In genomic region chr13:30759748-30760147, GRCh38 we compare ENCODE assay signal across 27 cellular contexts. TPM values are rescaled to one million over a fixed set of nuclear protein-coding genes. Genes with fewer than 3 reads are reported as not detected.
"Had no signal": no experiment of that assay in that cellular context is flagged by ENCODE, and none has a peak within 500 bp of the region (broad histone marks: within the 10 kb centered on the region; RNA-seq: fewer than 3 reads in every experiment).

No MANE protein-coding gene starts in this region.

- H3K27me3 Mint-ChIP-seq: brain; natural killer cell treated with Interleukin-12 subunit alpha and Interleukin-12 subunit beta and Interleukin-15 and Interleukin-18, amount 100 ng/mL, for 72 hours; stimulated activated naive CD8-positive, alpha-beta T cell treated with anti-CD3 and anti-CD28 coated beads, Interleukin-15, Interleukin-2, amounts not matched to agents 100 ng/mL and 50 ng/mL, for 24 hours had no signal

- H3K27me3 ChIP-seq: spleen, upper lobe of left lung, vagina had no signal

- H3K27ac Mint-ChIP-seq: activated T-cell treated with anti-CD3 and anti-CD28 coated beads, Interleukin-2, amount 50 U/mL, for 72 hours; brain; endodermal cell; natural killer cell treated with Interleukin-12 subunit alpha and Interleukin-12 subunit beta and Interleukin-15 and Interleukin-18, amount 100 ng/mL, for 72 hours; stimulated activated naive CD8-positive, alpha-beta T cell treated with anti-CD3 and anti-CD28 coated beads, Interleukin-15, Interleukin-2, amounts not matched to agents 100 ng/mL and 50 ng/mL, for 24 hours had no signal

- ATAC-seq: activated naive CD4-positive, alpha-beta T cell treated with anti-CD3 and anti-CD28 coated beads, Interleukin-2, amount 50 U/mL, for 72 hours; activated T-cell treated with anti-CD3 and anti-CD28 coated beads, Interleukin-2, amount 50 U/mL, for 72 hours; esophagus mucosa; mucosa of descending colon; natural killer cell treated with Interleukin-12 subunit alpha and Interleukin-12 subunit beta and Interleukin-15 and Interleukin-18, amount 100 ng/mL, for 72 hours; right cardiac atrium had no signal

- H3K4me3 ChIP-seq: left ventricle myocardium inferior, lung, mucosa of descending colon, spleen, upper lobe of left lung, vagina had no signal

- H3K9me3 Mint-ChIP-seq: activated naive CD4-positive, alpha-beta T cell treated with anti-CD3 and anti-CD28 coated beads, Interleukin-2, amount 50 U/mL, for 72 hours; activated T-cell treated with anti-CD3 and anti-CD28 coated beads, Interleukin-2, amount 50 U/mL, for 72 hours; endodermal cell; natural killer cell treated with Interleukin-12 subunit alpha and Interleukin-12 subunit beta and Interleukin-15 and Interleukin-18, amount 100 ng/mL, for 72 hours; stimulated activated naive CD8-positive, alpha-beta T cell treated with anti-CD3 and anti-CD28 coated beads, Interleukin-15, Interleukin-2, amounts not matched to agents 100 ng/mL and 50 ng/mL, for 24 hours had no signal

- H3K4me1 ChIP-seq: spleen, upper lobe of left lung, vagina had no signal

- H3K36me3 ChIP-seq: left ventricle myocardium inferior, vagina had no signal

- H3K36me3 Mint-ChIP-seq: brain had no signal

- H3K9me3 ChIP-seq: left ventricle myocardium inferior, mucosa of descending colon, spleen, upper lobe of left lung, vagina had no signal

- DNase-seq: activated CD4-positive, alpha-beta T cell treated with anti-CD3 and anti-CD28 coated beads for 4 hours; activated CD4-positive, alpha-beta T cell treated with anti-CD3 and anti-CD28 coated beads, Interleukin-2, amount 50 U/mL, for 4 hours; activated naive CD4-positive, alpha-beta T cell; activated T-cell treated with anti-CD3 and anti-CD28 coated beads for 4 hours; activated T-cell treated with anti-CD3 and anti-CD28 coated beads, Interleukin-2, amount 50 U/mL, for 72 hours; aorta; cortex of kidney; endodermal cell; glutamatergic neuron; islet precursor cell; left ventricle myocardium inferior; mesendoderm; mucosa of descending colon; posterior cingulate gyrus; right cardiac atrium; spleen; upper lobe of left lung had no signal

- H3K4me3 Mint-ChIP-seq: activated T-cell treated with anti-CD3 and anti-CD28 coated beads, Interleukin-2, amount 50 U/mL, for 72 hours; brain; endodermal cell; natural killer cell treated with Interleukin-12 subunit alpha and Interleukin-12 subunit beta and Interleukin-15 and Interleukin-18, amount 100 ng/mL, for 72 hours; stimulated activated naive CD8-positive, alpha-beta T cell treated with anti-CD3 and anti-CD28 coated beads, Interleukin-15, Interleukin-2, amounts not matched to agents 100 ng/mL and 50 ng/mL, for 24 hours had no signal

- H3K27ac ChIP-seq: left ventricle myocardium inferior, spleen, upper lobe of left lung, vagina, VCaP had no signal

RNA-seq across cellular contexts. Expression of gene ALOX5AP, which starts 24.4 kb away (rescaled TPM):
- total RNA-seq: endodermal cell, myocyte, osteoblast had no signal
